ENCODE assay signal across 20 cellular contexts in the genomic region with DNA sequence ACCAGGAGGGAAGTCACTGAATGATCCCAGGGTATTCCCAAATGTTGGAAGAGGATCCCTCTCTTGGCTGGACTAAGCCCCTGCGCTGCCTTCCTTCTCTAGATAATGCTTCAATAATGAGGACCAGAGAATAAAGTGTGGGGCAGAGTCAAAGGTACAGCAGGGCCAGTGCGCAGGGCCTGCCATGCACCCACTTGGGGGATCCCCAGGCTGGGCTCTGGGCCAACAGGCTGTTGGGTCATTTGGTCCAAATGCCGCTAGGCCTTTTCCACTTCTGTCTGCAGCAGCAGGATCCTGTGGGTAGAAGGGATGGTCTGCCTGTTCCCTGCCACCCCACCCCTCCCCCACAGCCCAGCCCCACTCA.
"Had no signal": no experiment of that assay in that cellular context is flagged by ENCODE, and none has a peak within 500 bp of the region (broad histone marks: within the 10 kb centered on the region; RNA-seq: fewer than 3 reads in every experiment).

No MANE protein-coding gene starts in this region.

- H3K9me3 ChIP-seq: colonic mucosa, gastrocnemius medialis, lower lobe of right lung, psoas muscle, sigmoid colon, stomach, testis, tibial artery had no signal

- DNase-seq: colonic mucosa; effector CD8-positive, alpha-beta T cell; gastrocnemius medialis; head of caudate nucleus; left colon; lower lobe of right lung; naive thymus-derived CD8-positive, alpha-beta T cell; nephron progenitor cell; sigmoid colon; stimulated activated CD4-positive, alpha-beta T cell treated with anti-CD3 and anti-CD28 coated beads, Interleukin-2, amount 100 ng/mL, for 24 hours; stimulated activated CD4-positive, alpha-beta T cell treated with anti-CD3 and anti-CD28 coated beads, Interleukin-4, amount 100 ng/mL, for 24 hours; stimulated activated naive CD4-positive, alpha-beta T cell treated with Interleukin-2 at 50 U/mL for 16 hours; stomach; tibial artery had no signal

- H3K27ac ChIP-seq: colonic mucosa, epithelial cell of prostate, gastrocnemius medialis, lower lobe of right lung, psoas muscle, sigmoid colon, stomach, testis, tibial artery had no signal

- H3K4me3 ChIP-seq: colonic mucosa, gastrocnemius medialis, lower lobe of right lung, psoas muscle, sigmoid colon, stomach, testis, tibial artery had no signal

- H3K4me1 ChIP-seq: colonic mucosa, gastrocnemius medialis, psoas muscle had no signal

- H3K36me3 ChIP-seq: colonic mucosa, gastrocnemius medialis, lower lobe of right lung, sigmoid colon, stomach, tibial artery had no signal

- ATAC-seq: esophagus mucosa; gastrocnemius medialis; left colon; lower lobe of right lung; naive thymus-derived CD8-positive, alpha-beta T cell; psoas muscle; right cardiac atrium; stimulated activated effector memory CD8-positive, alpha-beta T cell treated with anti-CD3 and anti-CD28 coated beads, Interleukin-12 subunit alpha, Interleukin-12 subunit beta, amount 100 ng/mL, for 72 hours had no signal

- H3K27me3 ChIP-seq: colonic mucosa, gastrocnemius medialis, sigmoid colon, stomach, testis, tibial artery had no signal
